In the genomic region with DNA sequence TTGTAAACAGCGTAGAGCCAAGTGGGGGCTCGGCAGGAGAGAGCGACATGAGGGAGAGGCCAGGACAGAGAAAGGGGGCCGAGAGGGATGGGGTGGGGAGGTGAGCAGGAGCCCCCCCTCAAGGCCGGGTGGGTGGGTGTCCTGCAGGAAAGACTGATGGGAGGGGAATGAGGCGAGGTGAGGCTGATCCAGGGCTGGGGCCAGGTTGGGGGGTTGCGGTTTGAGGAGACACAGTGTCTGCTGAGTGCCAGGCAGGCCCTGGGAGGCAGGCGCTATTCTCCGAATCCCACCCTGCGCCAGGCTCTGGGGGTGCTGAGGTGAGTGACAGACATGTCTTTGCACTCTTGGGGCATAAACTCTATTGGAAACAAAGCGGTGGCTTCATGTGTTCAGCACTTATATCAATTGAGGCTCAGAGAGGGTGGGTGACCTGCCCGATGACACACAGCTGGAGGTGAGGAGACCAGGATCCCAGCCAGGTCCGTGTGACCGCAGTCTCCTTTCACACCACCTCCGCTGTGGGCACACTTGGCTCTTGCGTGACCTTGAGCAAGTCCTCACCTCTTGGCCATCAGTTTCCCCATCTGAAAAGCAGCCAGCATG, we compare ENCODE assay signal across 14 cellular contexts. TPM values are rescaled to one million over a fixed set of nuclear protein-coding genes. Genes with fewer than 3 reads are reported as not detected.
A peak's percentile ranks its signal among the peaks of the same experiment; 100 is the strongest.
DNase-seq lines count a peak whose midpoint lies in the region; ATAC-seq and TF ChIP-seq lines count a peak whose summit lies in the region.
"Had no signal": no experiment of that assay in that cellular context is flagged by ENCODE, and none has a peak within 500 bp of the region (broad histone marks: within the 10 kb centered on the region; RNA-seq: fewer than 3 reads in every experiment).

No MANE protein-coding gene starts in this region.

- 39% methylated on average over 11 of the region's 16 CpGs for WGBS in esophagus muscularis mucosa
- 71 to 73% methylated on average over 16 of the region's 16 CpGs for WGBS in aorta, 2 donors

- no peak for DNase-seq in stimulated activated naive CD8-positive, alpha-beta T cell treated with anti-CD3 and anti-CD28 coated beads, Interleukin-15, amount 100 ng/mL, for 72 hours
- no peak for DNase-seq in stimulated activated naive CD8-positive, alpha-beta T cell treated with anti-CD3 and anti-CD28 coated beads, Interleukin-15, Interleukin-2, amounts not matched to agents 100 U/mL and 50 U/mL, for 24 hours
- DNase-seq in esophagus muscularis mucosa (ENCODE audit: extremely low spot score) (no peak), nephron progenitor cell (no peak), aorta (peak in 1 of 2 donors; percentile 49), NCI-H2029 treated with DMSO at 0.1 percent for 48 hours (lab: John Stamatoyannopoulos, UW) (no peak), GDM1 (lab: John Stamatoyannopoulos, UW) (no peak)
- no peak for DNase-seq in activated T-helper 1 cell treated with anti-CD3 and anti-CD28 coated beads, Interleukin-12 subunit alpha, Interleukin-12 subunit beta, Interleukin-2, Interleukin-4 antibody, amounts not matched to agents 30 ng/mL and 10 ng/mL and 1 ng/mL, durations not matched to agents 14 hours and 24 hours and 36 hours (ENCODE audit: low spot score)
- DNase-seq: activated gamma-delta T cell, NCI-H1694 had no signal

- H3K36me3 Mint-ChIP-seq in nephron progenitor cell (ENCODE audit: low read depth): no peaks in the 10 kb centered on the region
- no peaks in the 10 kb centered on the region for H3K36me3 Mint-ChIP-seq in activated T-helper 1 cell treated with anti-CD3 and anti-CD28 coated beads, Interleukin-12 subunit alpha, Interleukin-12 subunit beta, Interleukin-2, Interleukin-4 antibody, amounts not matched to agents 30 ng/mL and 10 ng/mL and 1 ng/mL, durations not matched to agents 14 hours and 24 hours and 36 hours (ENCODE audit: low read depth)

- H3K4me3 ChIP-seq in esophagus muscularis mucosa (peak overlapping the region in 1 of 4 donors; percentile 5), aorta (ENCODE audit: low read length in 2 of 2) (no peak overlapping the region)
- H3K4me3 ChIP-seq: SJSA1 had no signal

- no peak for TF ChIP-seq CTCF in esophagus muscularis mucosa (IDR thresholded peaks at IDR 0.05)
- TF ChIP-seq CTCF in nephron progenitor cell (IDR thresholded peaks at IDR 0.05): no peak

- ATAC-seq in stimulated activated naive CD8-positive, alpha-beta T cell treated with anti-CD3 and anti-CD28 coated beads, Interleukin-15, amount 100 ng/mL, for 72 hours: peak; percentile 3
- no peak for ATAC-seq in stimulated activated naive CD8-positive, alpha-beta T cell treated with anti-CD3 and anti-CD28 coated beads, Interleukin-15, Interleukin-2, amounts not matched to agents 100 U/mL and 50 U/mL, for 24 hours
- ATAC-seq in aorta (ENCODE audit: low FRiP score): peak; percentile 8

- TF ChIP-seq EP300 in esophagus muscularis mucosa (IDR thresholded peaks at IDR 0.05): no peak

- H3K9me3 ChIP-seq in esophagus muscularis mucosa: no peaks in the 10 kb centered on the region
- no peaks in the 10 kb centered on the region for H3K9me3 ChIP-seq in aorta (ENCODE audit: control insufficient read depth, low read length)
- H3K9me3 ChIP-seq: SJSA1 had no signal

- H3K4me1 ChIP-seq in esophagus muscularis mucosa (peaks cover 17 to 39% (median 33%) of the 10 kb centered on the region in 4 donors), aorta (ENCODE audit: control insufficient read depth in 1 of 2, insufficient read depth in 2 of 2, low read length in 2 of 2) (no peaks in the 10 kb centered on the region)
- H3K4me1 ChIP-seq: SJSA1 had no signal

- H3K36me3 ChIP-seq in esophagus muscularis mucosa (no peaks in the 10 kb centered on the region), aorta (ENCODE audit: control insufficient read depth in 1 of 2, insufficient read depth in 2 of 2, low read length in 1 of 2) (no peaks in the 10 kb centered on the region)
- H3K36me3 ChIP-seq: brain microvascular endothelial cell, SJSA1 had no signal

- H3K4me3 Mint-ChIP-seq in stimulated activated naive CD8-positive, alpha-beta T cell treated with anti-CD3 and anti-CD28 coated beads, Interleukin-15, amount 100 ng/mL, for 72 hours: peak overlapping the region in 1 of 2 donors; percentile 13
- peak overlapping the region; percentile 55 for H3K4me3 Mint-ChIP-seq in nephron progenitor cell
- H3K4me3 Mint-ChIP-seq in activated T-helper 1 cell treated with anti-CD3 and anti-CD28 coated beads, Interleukin-12 subunit alpha, Interleukin-12 subunit beta, Interleukin-2, Interleukin-4 antibody, amounts not matched to agents 30 ng/mL and 10 ng/mL and 1 ng/mL, durations not matched to agents 14 hours and 24 hours and 36 hours: no peak overlapping the region
- H3K4me3 Mint-ChIP-seq: activated CD8-positive, alpha-beta T cell treated with anti-CD3 and anti-CD28 coated beads for 36 hours had no signal

- TF ChIP-seq POLR2A in esophagus muscularis mucosa (IDR thresholded peaks at IDR 0.05; ENCODE audit: low read depth): no peak

- H3K27me3 Mint-ChIP-seq in stimulated activated naive CD8-positive, alpha-beta T cell treated with anti-CD3 and anti-CD28 coated beads, Interleukin-15, amount 100 ng/mL, for 72 hours: peaks cover 46% of the 10 kb centered on the region
- H3K27me3 Mint-ChIP-seq in nephron progenitor cell (ENCODE audit: low read depth, poor library complexity): peaks cover 23% of the 10 kb centered on the region
- H3K27me3 Mint-ChIP-seq in activated T-helper 1 cell treated with anti-CD3 and anti-CD28 coated beads, Interleukin-12 subunit alpha, Interleukin-12 subunit beta, Interleukin-2, Interleukin-4 antibody, amounts not matched to agents 30 ng/mL and 10 ng/mL and 1 ng/mL, durations not matched to agents 14 hours and 24 hours and 36 hours (ENCODE audit: insufficient read depth): peaks cover 21% of the 10 kb centered on the region

- H3K27ac ChIP-seq in esophagus muscularis mucosa (replicated peaks in 1 of 4): peak overlapping the region; percentile 29 to 63 (median 52)
- no peak overlapping the region for H3K27ac ChIP-seq in aorta (ENCODE audit: low read depth in 1 of 2, low read length in 2 of 2)
- H3K27ac ChIP-seq: brain microvascular endothelial cell, SJSA1 had no signal

- H3K27me3 ChIP-seq in esophagus muscularis mucosa: no peaks in the 10 kb centered on the region
- H3K27me3 ChIP-seq in aorta (ENCODE audit: control insufficient read depth in 1 of 2, insufficient read depth in 2 of 2, low read length in 1 of 2): no peaks in the 10 kb centered on the region
- H3K27me3 ChIP-seq: brain microvascular endothelial cell, SJSA1 had no signal

- H3K27ac Mint-ChIP-seq in stimulated activated naive CD8-positive, alpha-beta T cell treated with anti-CD3 and anti-CD28 coated beads, Interleukin-15, amount 100 ng/mL, for 72 hours: no peak overlapping the region
- no peak overlapping the region for H3K27ac Mint-ChIP-seq in nephron progenitor cell
- no peak overlapping the region for H3K27ac Mint-ChIP-seq in activated T-helper 1 cell treated with anti-CD3 and anti-CD28 coated beads, Interleukin-12 subunit alpha, Interleukin-12 subunit beta, Interleukin-2, Interleukin-4 antibody, amounts not matched to agents 30 ng/mL and 10 ng/mL and 1 ng/mL, durations not matched to agents 14 hours and 24 hours and 36 hours
- H3K27ac Mint-ChIP-seq: activated CD8-positive, alpha-beta T cell treated with anti-CD3 and anti-CD28 coated beads for 36 hours had no signal

- no peaks in the 10 kb centered on the region for H3K9me3 Mint-ChIP-seq in stimulated activated naive CD8-positive, alpha-beta T cell treated with anti-CD3 and anti-CD28 coated beads, Interleukin-15, amount 100 ng/mL, for 72 hours
- no peaks in the 10 kb centered on the region for H3K9me3 Mint-ChIP-seq in nephron progenitor cell
- no peaks in the 10 kb centered on the region for H3K9me3 Mint-ChIP-seq in activated T-helper 1 cell treated with anti-CD3 and anti-CD28 coated beads, Interleukin-12 subunit alpha, Interleukin-12 subunit beta, Interleukin-2, Interleukin-4 antibody, amounts not matched to agents 30 ng/mL and 10 ng/mL and 1 ng/mL, durations not matched to agents 14 hours and 24 hours and 36 hours
- H3K9me3 Mint-ChIP-seq: activated CD8-positive, alpha-beta T cell treated with anti-CD3 and anti-CD28 coated beads for 36 hours; neural crest cell had no signal

- H3K4me1 Mint-ChIP-seq in stimulated activated naive CD8-positive, alpha-beta T cell treated with anti-CD3 and anti-CD28 coated beads, Interleukin-15, amount 100 ng/mL, for 72 hours: peaks cover 30% of the 10 kb centered on the region
- peaks cover 64% of the 10 kb centered on the region for H3K4me1 Mint-ChIP-seq in nephron progenitor cell
- H3K4me1 Mint-ChIP-seq in activated T-helper 1 cell treated with anti-CD3 and anti-CD28 coated beads, Interleukin-12 subunit alpha, Interleukin-12 subunit beta, Interleukin-2, Interleukin-4 antibody, amounts not matched to agents 30 ng/mL and 10 ng/mL and 1 ng/mL, durations not matched to agents 14 hours and 24 hours and 36 hours (ENCODE audit: low read depth): peaks cover 5% of the 10 kb centered on the region

- intact Hi-C loops in esophagus muscularis mucosa (cut with DNase I): loop anchor here (2.0 kb wide), 1 partner anchor 48 kb away; no protein-coding TSS in a partner anchor
- intact Hi-C loops in aorta (cut with DNase I): loop anchor here in 1 of 2 donors (5.0 kb wide), 1 partner anchor 50 kb away; no protein-coding TSS in a partner anchor
- intact Hi-C loops in activated T-helper 1 cell treated with anti-CD3 and anti-CD28 coated beads, Interleukin-12 subunit alpha, Interleukin-12 subunit beta, Interleukin-2, Interleukin-4 antibody, amounts not matched to agents 30 ng/mL and 10 ng/mL and 1 ng/mL, durations not matched to agents 14 hours and 24 hours and 36 hours (cut with micrococcal nuclease): loop anchor here (10.0 kb wide), 1 partner anchor 172 kb away; the partner anchor contains the start of gene FBXO22

RNA-seq across cellular contexts. Expression of gene CSPG4, which starts 19.7 kb away (rescaled TPM):
- total RNA-seq in esophagus muscularis mucosa (100 to 1,000 TPM; 133 to 386 (median 182) TPM), aorta (100 to 1,000 TPM in 1 of 2 donors, 10 to 100 TPM in 1; 86.8 to 160 TPM)
- polyA plus RNA-seq in aorta: 10 to 100 TPM; 10.6 to 45.1 TPM
- total RNA-seq in activated T-helper 1 cell treated with anti-CD3 and anti-CD28 coated beads, Interleukin-12 subunit alpha, Interleukin-12 subunit beta, Interleukin-2, Interleukin-4 antibody, amounts not matched to agents 30 ng/mL and 10 ng/mL and 1 ng/mL, durations not matched to agents 14 hours and 24 hours and 36 hours: not detected in 2 replicates
- total RNA-seq: activated CD8-positive, alpha-beta T cell treated with anti-CD3 and anti-CD28 coated beads for 36 hours had no signal

Comparison
In these comparisons a context has a peak if more than half of its experiments do, and no peak if none do; other contexts are left out.
1. H3K27ac ChIP-seq: peak in esophagus muscularis mucosa (4 of 4); none in aorta (0 of 2).
2. RNA of gene CSPG4, which starts 19.7 kb away (total RNA-seq): 133 to 386 TPM in esophagus muscularis mucosa and 86.8 to 160 TPM in aorta; not detected in activated T-helper 1 cell treated with anti-CD3 and anti-CD28 coated beads, Interleukin-12 subunit alpha, Interleukin-12 subunit beta, Interleukin-2, Interleukin-4 antibody, amounts not matched to agents 30 ng/mL and 10 ng/mL and 1 ng/mL, durations not matched to agents 14 hours and 24 hours and 36 hours; every median in the first group is over 10 times any median in the second.